Comparison of ENCODE assay signal across 1 cellular context in the genomic region with DNA sequence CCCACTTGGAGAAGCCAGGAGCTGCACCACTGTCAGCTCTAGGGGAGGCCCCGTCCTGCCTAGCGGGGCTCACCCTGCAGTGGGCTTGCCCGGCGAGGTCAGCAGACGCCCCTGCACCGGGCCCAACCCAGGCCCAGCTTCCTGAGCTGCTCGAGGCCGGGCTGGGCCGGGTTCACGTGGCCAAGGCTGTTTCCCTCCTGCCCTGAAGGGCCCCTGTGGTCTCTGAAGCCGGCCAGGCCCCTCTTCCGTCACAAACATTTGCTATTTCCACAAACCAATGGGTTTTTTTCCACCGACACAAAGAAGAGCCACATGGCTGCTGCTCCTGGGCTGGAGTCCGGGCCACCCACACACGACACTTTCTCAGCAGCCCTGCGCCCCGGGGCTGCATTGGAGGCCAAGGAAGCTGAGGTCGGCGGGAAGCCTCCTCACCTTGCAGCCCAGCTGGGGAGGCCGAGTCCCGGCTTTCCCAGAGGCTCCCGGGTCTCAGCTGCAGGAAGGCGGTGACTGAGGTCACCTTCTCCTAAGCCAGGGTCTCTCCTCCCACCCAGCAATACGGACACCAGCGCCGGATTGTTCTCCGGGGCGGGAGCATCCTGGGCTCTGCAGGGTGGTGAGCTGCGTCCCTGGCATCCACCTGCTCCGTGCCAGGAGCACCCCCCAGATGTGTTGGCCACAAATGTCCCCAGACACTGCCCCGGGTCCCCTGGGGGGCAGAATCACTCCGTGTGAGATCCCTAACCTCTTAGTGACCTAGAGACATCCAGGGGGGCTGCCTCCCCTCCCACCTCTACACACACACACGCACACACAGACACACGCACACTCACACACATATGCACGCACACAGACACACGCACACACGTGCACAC.
TF ChIP-seq lines count a peak whose summit lies in the region.

No MANE protein-coding gene starts in this region.

TF ChIP-seq in HepG2, 621 proteins besides CTCF, POLR2A, EP300 and RAD21 (continued from another document and continues in another):
- TF ChIP-seq, protein P1, sequence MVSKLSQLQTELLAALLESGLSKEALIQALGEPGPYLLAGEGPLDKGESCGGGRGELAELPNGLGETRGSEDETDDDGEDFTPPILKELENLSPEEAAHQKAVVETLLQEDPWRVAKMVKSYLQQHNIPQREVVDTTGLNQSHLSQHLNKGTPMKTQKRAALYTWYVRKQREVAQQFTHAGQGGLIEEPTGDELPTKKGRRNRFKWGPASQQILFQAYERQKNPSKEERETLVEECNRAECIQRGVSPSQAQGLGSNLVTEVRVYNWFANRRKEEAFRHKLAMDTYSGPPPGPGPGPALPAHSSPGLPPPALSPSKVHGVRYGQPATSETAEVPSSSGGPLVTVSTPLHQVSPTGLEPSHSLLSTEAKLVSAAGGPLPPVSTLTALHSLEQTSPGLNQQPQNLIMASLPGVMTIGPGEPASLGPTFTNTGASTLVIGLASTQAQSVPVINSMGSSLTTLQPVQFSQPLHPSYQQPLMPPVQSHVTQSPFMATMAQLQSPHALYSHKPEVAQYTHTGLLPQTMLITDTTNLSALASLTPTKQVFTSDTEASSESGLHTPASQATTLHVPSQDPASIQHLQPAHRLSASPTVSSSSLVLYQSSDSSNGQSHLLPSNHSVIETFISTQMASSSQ (IDR thresholded peaks at IDR 0.05; ENCODE audit: low read depth): no peak
- TF ChIP-seq, protein P1 (CRISPR knock-in tag; IDR thresholded peaks at IDR 0.05; ENCODE audit: borderline replicate concordance): peak; percentile 48; the same call in 1 of the 2 replicates
- TF ChIP-seq ARHGAP35 (CRISPR knock-in tag; IDR thresholded peaks at IDR 0.05; ENCODE audit: borderline replicate concordance) (0 out of 2 replicates have a peak, but pooled peaks have one; percentile 38), ARNTL (CRISPR knock-in tag; IDR thresholded peaks at IDR 0.05) (peak; percentile 51; the same call in 1 of the 2 replicates), PRPF4 (IDR thresholded peaks at IDR 0.05; ENCODE audit: low read depth, low read length, poor library complexity, severe bottlenecking) (no peak), ZFP41 (CRISPR knock-in tag; IDR thresholded peaks at IDR 0.05; ENCODE audit: borderline replicate concordance) (no peak), SOX13 (IDR thresholded peaks at IDR 0.05) (no peak), SOX13 (CRISPR knock-in tag; conservative IDR thresholded peaks at IDR 0.05 in 1 of 2, IDR thresholded peaks at IDR 0.05 in 1 of 2) (0 out of 4 replicates have a peak, but pooled peaks of 1 of the 2 experiments have one; percentile 11), ZNF343 (CRISPR knock-in tag; IDR thresholded peaks at IDR 0.05) (no peak), PREB (CRISPR knock-in tag; IDR thresholded peaks at IDR 0.05) (no peak), LCORL (IDR thresholded peaks at IDR 0.05) (no peak), LCORL (CRISPR knock-in tag; IDR thresholded peaks at IDR 0.05) (no peak), ARID5B (CRISPR knock-in tag; IDR thresholded peaks at IDR 0.05) (peak; percentile 28; the same call in 1 of the 2 replicates), MAZ (IDR thresholded peaks at IDR 0.05; ENCODE audit: borderline replicate concordance, low read depth, low read length) (no peak), MAZ (CRISPR knock-in tag; IDR thresholded peaks at IDR 0.05; ENCODE audit: low read depth) (no peak), ZNF510 (CRISPR knock-in tag; IDR thresholded peaks at IDR 0.05; ENCODE audit: low read depth) (no peak), ZNF710 (CRISPR knock-in tag; IDR thresholded peaks at IDR 0.05; ENCODE audit: borderline replicate concordance) (0 out of 2 replicates have a peak, but pooled peaks have one; percentile 40), JDP2 (CRISPR knock-in tag; IDR thresholded peaks at IDR 0.05; ENCODE audit: borderline replicate concordance) (no peak), POLR2AphosphoS2 (IDR thresholded peaks at IDR 0.05; ENCODE audit: low read depth, low read length) (no peak), SIX4 (CRISPR knock-in tag; IDR thresholded peaks at IDR 0.05) (no peak), RELA (CRISPR knock-in tag; IDR thresholded peaks at IDR 0.05) (no peak), ZNF749 (CRISPR knock-in tag; IDR thresholded peaks at IDR 0.05; ENCODE audit: borderline replicate concordance) (no peak), TRAFD1 (CRISPR knock-in tag; IDR thresholded peaks at IDR 0.05; ENCODE audit: borderline replicate concordance) (no peak)
- TF ChIP-seq, protein P2, sequence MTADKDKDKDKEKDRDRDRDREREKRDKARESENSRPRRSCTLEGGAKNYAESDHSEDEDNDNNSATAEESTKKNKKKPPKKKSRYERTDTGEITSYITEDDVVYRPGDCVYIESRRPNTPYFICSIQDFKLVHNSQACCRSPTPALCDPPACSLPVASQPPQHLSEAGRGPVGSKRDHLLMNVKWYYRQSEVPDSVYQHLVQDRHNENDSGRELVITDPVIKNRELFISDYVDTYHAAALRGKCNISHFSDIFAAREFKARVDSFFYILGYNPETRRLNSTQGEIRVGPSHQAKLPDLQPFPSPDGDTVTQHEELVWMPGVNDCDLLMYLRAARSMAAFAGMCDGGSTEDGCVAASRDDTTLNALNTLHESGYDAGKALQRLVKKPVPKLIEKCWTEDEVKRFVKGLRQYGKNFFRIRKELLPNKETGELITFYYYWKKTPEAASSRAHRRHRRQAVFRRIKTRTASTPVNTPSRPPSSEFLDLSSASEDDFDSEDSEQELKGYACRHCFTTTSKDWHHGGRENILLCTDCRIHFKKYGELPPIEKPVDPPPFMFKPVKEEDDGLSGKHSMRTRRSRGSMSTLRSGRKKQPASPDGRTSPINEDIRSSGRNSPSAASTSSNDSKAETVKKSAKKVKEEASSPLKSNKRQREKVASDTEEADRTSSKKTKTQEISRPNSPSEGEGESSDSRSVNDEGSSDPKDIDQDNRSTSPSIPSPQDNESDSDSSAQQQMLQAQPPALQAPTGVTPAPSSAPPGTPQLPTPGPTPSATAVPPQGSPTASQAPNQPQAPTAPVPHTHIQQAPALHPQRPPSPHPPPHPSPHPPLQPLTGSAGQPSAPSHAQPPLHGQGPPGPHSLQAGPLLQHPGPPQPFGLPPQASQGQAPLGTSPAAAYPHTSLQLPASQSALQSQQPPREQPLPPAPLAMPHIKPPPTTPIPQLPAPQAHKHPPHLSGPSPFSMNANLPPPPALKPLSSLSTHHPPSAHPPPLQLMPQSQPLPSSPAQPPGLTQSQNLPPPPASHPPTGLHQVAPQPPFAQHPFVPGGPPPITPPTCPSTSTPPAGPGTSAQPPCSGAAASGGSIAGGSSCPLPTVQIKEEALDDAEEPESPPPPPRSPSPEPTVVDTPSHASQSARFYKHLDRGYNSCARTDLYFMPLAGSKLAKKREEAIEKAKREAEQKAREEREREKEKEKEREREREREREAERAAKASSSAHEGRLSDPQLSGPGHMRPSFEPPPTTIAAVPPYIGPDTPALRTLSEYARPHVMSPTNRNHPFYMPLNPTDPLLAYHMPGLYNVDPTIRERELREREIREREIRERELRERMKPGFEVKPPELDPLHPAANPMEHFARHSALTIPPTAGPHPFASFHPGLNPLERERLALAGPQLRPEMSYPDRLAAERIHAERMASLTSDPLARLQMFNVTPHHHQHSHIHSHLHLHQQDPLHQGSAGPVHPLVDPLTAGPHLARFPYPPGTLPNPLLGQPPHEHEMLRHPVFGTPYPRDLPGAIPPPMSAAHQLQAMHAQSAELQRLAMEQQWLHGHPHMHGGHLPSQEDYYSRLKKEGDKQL (CRISPR knock-in tag; IDR thresholded peaks at IDR 0.05; ENCODE audit: low read depth): no peak
- TF ChIP-seq, protein P3, sequence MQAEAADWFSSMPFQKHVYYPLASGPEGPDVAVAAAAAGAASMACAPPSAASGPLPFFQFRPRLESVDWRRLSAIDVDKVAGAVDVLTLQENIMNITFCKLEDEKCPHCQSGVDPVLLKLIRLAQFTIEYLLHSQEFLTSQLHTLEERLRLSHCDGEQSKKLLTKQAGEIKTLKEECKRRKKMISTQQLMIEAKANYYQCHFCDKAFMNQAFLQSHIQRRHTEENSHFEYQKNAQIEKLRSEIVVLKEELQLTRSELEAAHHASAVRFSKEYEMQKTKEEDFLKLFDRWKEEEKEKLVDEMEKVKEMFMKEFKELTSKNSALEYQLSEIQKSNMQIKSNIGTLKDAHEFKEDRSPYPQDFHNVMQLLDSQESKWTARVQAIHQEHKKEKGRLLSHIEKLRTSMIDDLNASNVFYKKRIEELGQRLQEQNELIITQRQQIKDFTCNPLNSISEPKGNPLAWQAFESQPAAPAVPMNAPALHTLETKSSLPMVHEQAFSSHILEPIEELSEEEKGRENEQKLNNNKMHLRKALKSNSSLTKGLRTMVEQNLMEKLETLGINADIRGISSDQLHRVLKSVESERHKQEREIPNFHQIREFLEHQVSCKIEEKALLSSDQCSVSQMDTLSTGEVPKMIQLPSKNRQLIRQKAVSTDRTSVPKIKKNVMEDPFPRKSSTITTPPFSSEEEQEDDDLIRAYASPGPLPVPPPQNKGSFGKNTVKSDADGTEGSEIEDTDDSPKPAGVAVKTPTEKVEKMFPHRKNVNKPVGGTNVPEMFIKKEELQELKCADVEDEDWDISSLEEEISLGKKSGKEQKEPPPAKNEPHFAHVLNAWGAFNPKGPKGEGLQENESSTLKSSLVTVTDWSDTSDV (CRISPR knock-in tag; IDR thresholded peaks at IDR 0.05): no peak
